In genomic region chr18:3773303-3773702, GRCh38 we compare ENCODE assay signal across 15 cellular contexts.
DNase-seq lines count a peak whose midpoint lies in the region; ATAC-seq and TF ChIP-seq lines count a peak whose summit lies in the region.
"Had no signal": no experiment of that assay in that cellular context is flagged by ENCODE, and none has a peak within 500 bp of the region (broad histone marks: within the 10 kb centered on the region; RNA-seq: fewer than 3 reads in every experiment).

No MANE protein-coding gene starts in this region.

- peak; percentile 58 for DNase-seq in NCI-H510A treated with DMSO at 0.1 percent for 48 hours (lab: John Stamatoyannopoulos, UW)
- no peak for DNase-seq in NCI-H510A (lab: John Stamatoyannopoulos, UW)
- peak; percentile 76 for DNase-seq in NCI-H748 treated with DMSO at 0.1 percent for 48 hours (lab: John Stamatoyannopoulos, UW)
- peak; percentile 8 for DNase-seq in fibroblast of gingiva (ENCODE audit: low read depth)
- DNase-seq in stomach, result no peak
- DNase-seq: activated T-cell treated with anti-CD3 and anti-CD28 coated beads, Interleukin-2, amount 50 U/mL, for 24 hours; GF-D8; NCI-H1092; stimulated activated naive B cell treated with anti-CD40 and anti-IgM and Interleukin-4, amounts not matched to agents 10 μg/mL and 1 μg/mL and 100 μg/mL, for 72 hours; T-helper 2 cell had no signal

- no peak for TF ChIP-seq POLR2A in stomach (IDR thresholded peaks at IDR 0.05)

- no peak for ATAC-seq in GM18870 (IDR thresholded peaks at IDR 0.05; ENCODE audit: unreplicated experiment)
- ATAC-seq in GM19023 (IDR thresholded peaks at IDR 0.05; ENCODE audit: unreplicated experiment), result no peak
- ATAC-seq in GM18511 (IDR thresholded peaks at IDR 0.05; ENCODE audit: unreplicated experiment), result no peak
- ATAC-seq: activated CD4-positive, alpha-beta T cell treated with anti-CD3 and anti-CD28 coated beads for 36 hours; stimulated activated naive B cell treated with anti-CD40 and anti-IgM and Interleukin-4, amounts not matched to agents 10 μg/mL and 1 μg/mL and 100 μg/mL, for 72 hours had no signal

- TF ChIP-seq EP300 in stomach (IDR thresholded peaks at IDR 0.05), result no peak

- peak overlapping the region in 3 of 5 donors; percentile 59 to 84 (median 77) for H3K27ac ChIP-seq in stomach
- H3K27ac ChIP-seq: skin epidermis had no signal

- intact Hi-C loops in stomach (cut with DNase I; ENCODE audit: low total_unique reads), result no loop called here

- TF ChIP-seq CTCF in stomach (IDR thresholded peaks at IDR 0.05), result peak in 3 of 7 experiments; percentile 8 to 37 (median 28)

- H3K4me3 ChIP-seq in stomach, result no peak overlapping the region
- H3K4me3 ChIP-seq: skin epidermis had no signal

- 13 to 44% (median 18%) methylated on average over 1 of the region's 1 CpG for WGBS in stomach, 5 donors

- no peaks in the 10 kb centered on the region for H3K36me3 ChIP-seq in stomach

- no peaks in the 10 kb centered on the region for H3K9me3 ChIP-seq in stomach

- no peaks in the 10 kb centered on the region for H3K27me3 ChIP-seq in stomach

- peaks cover 25 to 42% (median 32%) of the 10 kb centered on the region in 4 donors for H3K4me1 ChIP-seq in stomach

Comparison
In these comparisons a context has a peak if more than half of its experiments do, and no peak if none do; other contexts are left out.
1. DNase-seq: peak in NCI-H510A treated with DMSO at 0.1 percent for 48 hours (single experiment), NCI-H748 treated with DMSO at 0.1 percent for 48 hours (single experiment) and fibroblast of gingiva (single experiment); none in NCI-H510A (single experiment) and stomach (single experiment).